In the genomic region with DNA sequence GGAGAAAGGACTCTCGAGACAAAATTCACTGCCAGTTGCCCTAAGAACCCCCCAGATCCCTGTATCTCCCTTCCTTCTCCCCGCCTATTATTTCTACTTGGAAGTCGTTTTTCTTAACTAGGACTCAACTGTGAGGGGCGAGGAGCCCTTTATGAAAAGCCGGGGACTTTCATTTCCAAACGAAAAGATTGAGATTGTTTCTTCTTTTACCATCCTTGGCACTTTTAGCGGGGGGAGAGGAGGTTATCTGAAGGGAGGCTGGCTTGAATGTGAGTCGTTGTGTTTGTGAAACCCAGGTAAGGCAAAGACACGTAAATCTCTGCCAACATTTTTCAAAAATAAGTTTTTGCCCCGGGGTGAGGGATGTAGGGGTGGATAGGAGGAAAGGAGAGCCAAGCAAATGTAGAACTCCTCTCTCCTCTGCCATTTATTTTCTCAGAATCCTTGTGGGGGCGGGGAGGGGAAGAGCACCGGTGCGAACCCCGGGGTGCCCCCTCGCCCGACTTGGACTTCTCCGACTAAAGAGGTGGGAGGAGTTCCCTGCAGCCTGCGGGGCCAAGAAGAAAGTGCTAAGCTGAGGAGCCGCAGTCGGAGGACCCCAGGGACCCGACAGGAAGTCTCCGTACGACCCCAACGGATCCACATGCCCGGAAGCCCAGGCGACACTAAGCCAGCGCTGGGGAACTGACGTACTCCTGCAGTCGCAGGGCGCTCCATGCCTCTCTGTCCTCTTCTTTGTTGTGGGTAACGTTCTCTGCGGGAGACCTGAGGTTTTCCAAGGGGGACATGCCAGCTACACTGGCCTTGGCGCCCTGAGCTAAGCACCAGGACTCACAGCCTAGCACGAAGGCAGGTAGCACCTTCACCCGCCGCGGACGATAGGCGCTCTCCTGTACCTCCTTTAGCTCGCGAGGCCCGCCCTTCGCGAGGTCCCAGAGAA, we compare ENCODE assay signal across 14 cellular contexts. TPM values are rescaled to one million over a fixed set of nuclear protein-coding genes. Genes with fewer than 3 reads are reported as not detected.
DNase-seq lines count a peak whose midpoint lies in the region; ATAC-seq, FAIRE-seq and TF ChIP-seq lines count a peak whose summit lies in the region.
"Had no signal": no experiment of that assay in that cellular context is flagged by ENCODE, and none has a peak within 500 bp of the region (broad histone marks: within the 10 kb centered on the region; RNA-seq: fewer than 3 reads in every experiment).

No MANE protein-coding gene starts in this region.

- TF ChIP-seq EP300 in A549 (IDR thresholded peaks at IDR 0.05) = no peak

- FAIRE-seq in A549 (lab: Jason Lieb, UNC) = no peak

- H3K4me3 Mint-ChIP-seq in CD8-positive, alpha-beta T cell = peak overlapping the region; percentile 29
- peak overlapping the region; percentile 67 to 78 (median 76) for H3K4me3 Mint-ChIP-seq in brain
- H3K4me3 Mint-ChIP-seq in mesothelial cell of epicardium = peak overlapping the region; percentile 89

- TF ChIP-seq RAD21 in A549 (conservative IDR thresholded peaks at IDR 0.05 in 1 of 2, IDR thresholded peaks at IDR 0.05 in 1 of 2) = no peak

- no peak for TF ChIP-seq POLR2A in A549 (IDR thresholded peaks at IDR 0.05; ENCODE audit: low read length)

- POLR2A ChIA-PET in A549 (lab: Yijun Ruan, JAX) = no interaction called here
- POLR2A ChIA-PET in CD8-positive, alpha-beta T cell (lab: Charles Lee) = no interaction called here

- H3K27me3 ChIP-seq in CD8-positive, alpha-beta T cell (ENCODE audit: insufficient read depth, low read length) = peaks cover 19% of the 10 kb centered on the region

- no peak overlapping the region for H3K27ac Mint-ChIP-seq in CD8-positive, alpha-beta T cell
- H3K27ac Mint-ChIP-seq in brain (peak overlapping the region in 1 of 5 experiments; percentile 82), mesothelial cell of epicardium (peak overlapping the region; percentile 99)

- peaks cover 65% of the 10 kb centered on the region for H3K27me3 Mint-ChIP-seq in CD8-positive, alpha-beta T cell (ENCODE audit: low read depth)
- H3K27me3 Mint-ChIP-seq in brain = peaks cover 99% of the 10 kb centered on the region
- H3K27me3 Mint-ChIP-seq in mesothelial cell of epicardium (ENCODE audit: low read depth) = peaks cover 88% of the 10 kb centered on the region

- intact Hi-C loops in CD8-positive, alpha-beta T cell (cut with DNase I, micrococcal nuclease) = no loop called here

- no peak overlapping the region for H3K27ac ChIP-seq in A549
- no peak overlapping the region for H3K27ac ChIP-seq in CD8-positive, alpha-beta T cell (ENCODE audit: low read depth, low read length)
- H3K27ac ChIP-seq: ascending aorta had no signal

- peaks cover 32% of the 10 kb centered on the region for H3K4me1 Mint-ChIP-seq in CD8-positive, alpha-beta T cell (ENCODE audit: low read depth)
- H3K4me1 Mint-ChIP-seq in brain = peaks cover 46% of the 10 kb centered on the region
- H3K4me1 Mint-ChIP-seq in mesothelial cell of epicardium = peaks cover 63% of the 10 kb centered on the region

- ATAC-seq in A549 (no peak), HG03025 (IDR thresholded peaks at IDR 0.05; ENCODE audit: low FRiP score, unreplicated experiment) (no peak)
- ATAC-seq in CD8-positive, alpha-beta T cell = no peak
- no peak for ATAC-seq in activated CD4-positive, CD25-positive, alpha-beta regulatory T cell treated with anti-CD3 and anti-CD28 coated beads, Interleukin-2, amount 50 U/mL, for 24 hours

- no peaks in the 10 kb centered on the region for H3K9me3 ChIP-seq in A549
- no peaks in the 10 kb centered on the region for H3K9me3 ChIP-seq in CD8-positive, alpha-beta T cell (ENCODE audit: low read length)
- H3K9me3 ChIP-seq: ascending aorta, Caco-2 had no signal

- no peak for DNase-seq in A549 (ENCODE audit: low read depth in 1 of 2, low spot score in 1 of 2)
- no peak for DNase-seq in CD8-positive, alpha-beta T cell
- peak in 1 of 2 experiments; percentile 54 for DNase-seq in mesothelial cell of epicardium (ENCODE audit: low spot score in 2 of 2, unreplicated experiment in 2 of 2)
- DNase-seq in NCI-H748 (lab: John Stamatoyannopoulos, UW; ENCODE audit: unreplicated experiment) = no peak
- no peak for DNase-seq in GOT3 (lab: John Stamatoyannopoulos, UW)
- DNase-seq: Caco-2; midbrain; NCI-H2081; stimulated activated CD4-positive, alpha-beta T cell treated with anti-CD3 and anti-CD28 coated beads, Interleukin-4, amount 100 ng/mL, for 4 hours had no signal

- no peaks in the 10 kb centered on the region for H3K36me3 ChIP-seq in CD8-positive, alpha-beta T cell (ENCODE audit: insufficient read depth, low read length)
- H3K36me3 ChIP-seq: ascending aorta had no signal

- no peaks in the 10 kb centered on the region for H3K9me3 Mint-ChIP-seq in CD8-positive, alpha-beta T cell
- H3K9me3 Mint-ChIP-seq in brain = peaks cover 0 to 20% (median 11%) of the 10 kb centered on the region in 5 experiments
- no peaks in the 10 kb centered on the region for H3K9me3 Mint-ChIP-seq in mesothelial cell of epicardium

- peak overlapping the region; percentile 29; the same call in 1 of the 3 replicates for H3K4me2 ChIP-seq in A549

- no peaks in the 10 kb centered on the region for H3K36me3 Mint-ChIP-seq in CD8-positive, alpha-beta T cell
- H3K36me3 Mint-ChIP-seq in brain (no peaks in the 10 kb centered on the region), mesothelial cell of epicardium (peaks cover 30% of the 10 kb centered on the region)

- 0 out of 3 replicates have a peak, but pooled peaks cover 4% of the 10 kb centered on the region for H3K4me1 ChIP-seq in A549
- no peaks in the 10 kb centered on the region for H3K4me1 ChIP-seq in CD8-positive, alpha-beta T cell (ENCODE audit: insufficient read depth, low read length)

- TF ChIP-seq CTCF in A549 (IDR thresholded peaks at IDR 0.05) (no peak), brain (conservative IDR thresholded peaks at IDR 0.05) (no peak), mesothelial cell of epicardium (IDR thresholded peaks at IDR 0.05; ENCODE audit: unreplicated experiment) (no peak)
- TF ChIP-seq CTCF in CD8-positive, alpha-beta T cell (IDR thresholded peaks at IDR 0.05) = no peak

- 64% methylated on average over 44 of the region's 44 CpGs for WGBS in A549 (ENCODE audit: missing lambda C conversion rate)

- no peak overlapping the region for H3K4me3 ChIP-seq in A549
- H3K4me3 ChIP-seq in CD8-positive, alpha-beta T cell (ENCODE audit: low read depth, low read length) = no peak overlapping the region
- H3K4me3 ChIP-seq: ascending aorta had no signal

- CTCF ChIA-PET in A549 (lab: Yijun Ruan, JAX) = interaction anchor here (0.6 to 0.9 kb wide), 2 partner anchors 11 to 16 kb away, joined by 3 to 4 read pairs; no protein-coding TSS in a partner anchor
- CTCF ChIA-PET in CD8-positive, alpha-beta T cell (lab: Charles Lee) = no interaction called here

TF ChIP-seq in A549, 52 proteins besides CTCF, POLR2A, EP300 and RAD21 (continues in another document):
- TF ChIP-seq JUNB (IDR thresholded peaks at IDR 0.05) (no peak), EHMT2 (IDR thresholded peaks at IDR 0.05; ENCODE audit: low read depth) (no peak), MAFK (IDR thresholded peaks at IDR 0.05; ENCODE audit: partially characterized antibody) (no peak), CHD2 (IDR thresholded peaks at IDR 0.05; ENCODE audit: low read length, partially characterized antibody) (no peak), MAZ (IDR thresholded peaks at IDR 0.05; ENCODE audit: borderline replicate concordance, low read depth, low read length) (no peak), KDM1A (IDR thresholded peaks at IDR 0.05; ENCODE audit: low read depth) (no peak), KDM5A (IDR thresholded peaks at IDR 0.05) (no peak), ZNF302 (CRISPR knock-in tag; IDR thresholded peaks at IDR 0.05) (no peak), MYC (IDR thresholded peaks at IDR 0.05; ENCODE audit: borderline replicate concordance, low read length) (no peak), CBX8 (IDR thresholded peaks at IDR 0.05) (no peak)
- TF ChIP-seq, protein P1, sequence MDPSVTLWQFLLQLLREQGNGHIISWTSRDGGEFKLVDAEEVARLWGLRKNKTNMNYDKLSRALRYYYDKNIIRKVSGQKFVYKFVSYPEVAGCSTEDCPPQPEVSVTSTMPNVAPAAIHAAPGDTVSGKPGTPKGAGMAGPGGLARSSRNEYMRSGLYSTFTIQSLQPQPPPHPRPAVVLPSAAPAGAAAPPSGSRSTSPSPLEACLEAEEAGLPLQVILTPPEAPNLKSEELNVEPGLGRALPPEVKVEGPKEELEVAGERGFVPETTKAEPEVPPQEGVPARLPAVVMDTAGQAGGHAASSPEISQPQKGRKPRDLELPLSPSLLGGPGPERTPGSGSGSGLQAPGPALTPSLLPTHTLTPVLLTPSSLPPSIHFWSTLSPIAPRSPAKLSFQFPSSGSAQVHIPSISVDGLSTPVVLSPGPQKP (IDR thresholded peaks at IDR 0.05; ENCODE audit: low read depth, low read length) = no peak
- TF ChIP-seq, protein P2, sequence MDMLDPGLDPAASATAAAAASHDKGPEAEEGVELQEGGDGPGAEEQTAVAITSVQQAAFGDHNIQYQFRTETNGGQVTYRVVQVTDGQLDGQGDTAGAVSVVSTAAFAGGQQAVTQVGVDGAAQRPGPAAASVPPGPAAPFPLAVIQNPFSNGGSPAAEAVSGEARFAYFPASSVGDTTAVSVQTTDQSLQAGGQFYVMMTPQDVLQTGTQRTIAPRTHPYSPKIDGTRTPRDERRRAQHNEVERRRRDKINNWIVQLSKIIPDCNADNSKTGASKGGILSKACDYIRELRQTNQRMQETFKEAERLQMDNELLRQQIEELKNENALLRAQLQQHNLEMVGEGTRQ (IDR thresholded peaks at IDR 0.05) = no peak
- TF ChIP-seq, protein P3, sequence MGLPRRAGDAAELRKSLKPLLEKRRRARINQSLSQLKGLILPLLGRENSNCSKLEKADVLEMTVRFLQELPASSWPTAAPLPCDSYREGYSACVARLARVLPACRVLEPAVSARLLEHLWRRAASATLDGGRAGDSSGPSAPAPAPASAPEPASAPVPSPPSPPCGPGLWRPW (IDR thresholded peaks at IDR 0.05) = no peak

RNA-seq across cellular contexts. Expression of a gene that starts 2.3 kb away (rescaled TPM):
- polyA plus RNA-seq in A549 (2011; rRNA removed) (4.0 and 4.2 TPM in 2 replicates), A549 (2017; fragmentation: RNase III; extraction: RNeasy Plus Mini Kit Qiagen cat#74134 plus additional on column Dnase treatment) (2.8 to 3.3 TPM (median 3.1 TPM) in 3 replicates), brain (ENCODE audit: insufficient read depth, low read depth, low replicate concordance) (not detected)
- 3.8 and 5.4 TPM in 2 replicates for polyA plus RNA-seq in A549 (2012; cell fraction: cytosol; rRNA removed)
- 4.6 and 6.9 TPM in 2 replicates for polyA plus RNA-seq in A549 (2012; cell fraction: nucleus; rRNA removed)
- polyA minus RNA-seq in A549 (2011; rRNA and poly(A)+ RNA removed) = 8.0 and 8.1 TPM in 2 replicates
- not detected for total RNA-seq in CD8-positive, alpha-beta T cell
- 122 to 131 TPM (median 125 TPM) in 3 replicates for total RNA-seq in mesothelial cell of epicardium
- total RNA-seq: activated CD8-positive, alpha-beta memory T cell treated with anti-CD3 and anti-CD28 coated beads for 36 hours; ascending aorta had no signal

Comparison
In these comparisons a context has a peak if more than half of its experiments do, and no peak if none do; other contexts are left out.
1. H3K4me3 Mint-ChIP-seq: peak in every context shown above with its lines; median percentile 89 in mesothelial cell of epicardium; 76 in brain; 29 in CD8-positive, alpha-beta T cell.
2. RNA of a gene that starts 2.3 kb away (total RNA-seq): 122 to 131 TPM in mesothelial cell of epicardium; not detected in CD8-positive, alpha-beta T cell; every median in the first group is over 100 times any median in the second.